1 cellular context compared by ENCODE assay signal in the genomic region with DNA sequence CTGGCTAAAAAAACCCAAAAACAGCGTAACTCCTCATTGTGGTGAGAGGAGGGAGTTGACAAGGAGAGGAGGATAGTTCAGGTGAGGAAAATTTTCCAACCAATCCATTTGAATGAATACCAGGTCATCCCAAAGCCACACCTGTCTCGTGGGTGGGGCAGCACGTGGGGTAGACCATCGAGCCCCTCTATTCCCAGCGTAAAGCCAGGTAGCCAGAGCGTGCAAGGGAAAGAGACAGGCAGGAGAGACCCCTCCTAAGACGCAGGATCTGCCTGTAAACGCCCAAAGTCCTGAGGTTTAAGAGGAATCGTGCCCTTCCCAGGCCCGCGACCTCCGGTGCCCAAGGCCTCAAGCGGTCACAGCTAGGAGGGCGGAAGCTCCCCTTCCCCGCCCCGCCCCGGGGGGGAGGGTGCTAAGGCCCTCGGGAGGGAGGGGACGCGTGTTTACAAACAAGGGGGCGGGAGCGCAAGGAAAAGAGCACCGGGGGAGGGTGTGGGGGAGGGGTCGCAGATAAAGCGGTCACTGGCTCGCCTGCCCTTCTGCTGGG.
TF ChIP-seq lines count a peak whose summit lies in the region.

No MANE protein-coding gene starts in this region.

TF ChIP-seq in K562, 482 proteins besides CTCF, POLR2A, EP300 and RAD21 (continued from another document and continues in another):
- TF ChIP-seq, protein P1, sequence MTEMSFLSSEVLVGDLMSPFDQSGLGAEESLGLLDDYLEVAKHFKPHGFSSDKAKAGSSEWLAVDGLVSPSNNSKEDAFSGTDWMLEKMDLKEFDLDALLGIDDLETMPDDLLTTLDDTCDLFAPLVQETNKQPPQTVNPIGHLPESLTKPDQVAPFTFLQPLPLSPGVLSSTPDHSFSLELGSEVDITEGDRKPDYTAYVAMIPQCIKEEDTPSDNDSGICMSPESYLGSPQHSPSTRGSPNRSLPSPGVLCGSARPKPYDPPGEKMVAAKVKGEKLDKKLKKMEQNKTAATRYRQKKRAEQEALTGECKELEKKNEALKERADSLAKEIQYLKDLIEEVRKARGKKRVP (CRISPR knock-in tag; IDR thresholded peaks at IDR 0.05), result no peak
- TF ChIP-seq TRIM24 (IDR thresholded peaks at IDR 0.05), result no peak
- TF ChIP-seq, protein P2, sequence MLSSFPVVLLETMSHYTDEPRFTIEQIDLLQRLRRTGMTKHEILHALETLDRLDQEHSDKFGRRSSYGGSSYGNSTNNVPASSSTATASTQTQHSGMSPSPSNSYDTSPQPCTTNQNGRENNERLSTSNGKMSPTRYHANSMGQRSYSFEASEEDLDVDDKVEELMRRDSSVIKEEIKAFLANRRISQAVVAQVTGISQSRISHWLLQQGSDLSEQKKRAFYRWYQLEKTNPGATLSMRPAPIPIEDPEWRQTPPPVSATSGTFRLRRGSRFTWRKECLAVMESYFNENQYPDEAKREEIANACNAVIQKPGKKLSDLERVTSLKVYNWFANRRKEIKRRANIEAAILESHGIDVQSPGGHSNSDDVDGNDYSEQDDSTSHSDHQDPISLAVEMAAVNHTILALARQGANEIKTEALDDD (IDR thresholded peaks at IDR 0.05), result no peak
- TF ChIP-seq, protein P3, sequence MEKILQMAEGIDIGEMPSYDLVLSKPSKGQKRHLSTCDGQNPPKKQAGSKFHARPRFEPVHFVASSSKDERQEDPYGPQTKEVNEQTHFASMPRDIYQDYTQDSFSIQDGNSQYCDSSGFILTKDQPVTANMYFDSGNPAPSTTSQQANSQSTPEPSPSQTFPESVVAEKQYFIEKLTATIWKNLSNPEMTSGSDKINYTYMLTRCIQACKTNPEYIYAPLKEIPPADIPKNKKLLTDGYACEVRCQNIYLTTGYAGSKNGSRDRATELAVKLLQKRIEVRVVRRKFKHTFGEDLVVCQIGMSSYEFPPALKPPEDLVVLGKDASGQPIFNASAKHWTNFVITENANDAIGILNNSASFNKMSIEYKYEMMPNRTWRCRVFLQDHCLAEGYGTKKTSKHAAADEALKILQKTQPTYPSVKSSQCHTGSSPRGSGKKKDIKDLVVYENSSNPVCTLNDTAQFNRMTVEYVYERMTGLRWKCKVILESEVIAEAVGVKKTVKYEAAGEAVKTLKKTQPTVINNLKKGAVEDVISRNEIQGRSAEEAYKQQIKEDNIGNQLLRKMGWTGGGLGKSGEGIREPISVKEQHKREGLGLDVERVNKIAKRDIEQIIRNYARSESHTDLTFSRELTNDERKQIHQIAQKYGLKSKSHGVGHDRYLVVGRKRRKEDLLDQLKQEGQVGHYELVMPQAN (IDR thresholded peaks at IDR 0.05; ENCODE audit: borderline replicate concordance), result peak; percentile 94
- TF ChIP-seq ZNF408 (CRISPR knock-in tag; IDR thresholded peaks at IDR 0.05; ENCODE audit: low read depth), result no peak
- TF ChIP-seq, protein P4, sequence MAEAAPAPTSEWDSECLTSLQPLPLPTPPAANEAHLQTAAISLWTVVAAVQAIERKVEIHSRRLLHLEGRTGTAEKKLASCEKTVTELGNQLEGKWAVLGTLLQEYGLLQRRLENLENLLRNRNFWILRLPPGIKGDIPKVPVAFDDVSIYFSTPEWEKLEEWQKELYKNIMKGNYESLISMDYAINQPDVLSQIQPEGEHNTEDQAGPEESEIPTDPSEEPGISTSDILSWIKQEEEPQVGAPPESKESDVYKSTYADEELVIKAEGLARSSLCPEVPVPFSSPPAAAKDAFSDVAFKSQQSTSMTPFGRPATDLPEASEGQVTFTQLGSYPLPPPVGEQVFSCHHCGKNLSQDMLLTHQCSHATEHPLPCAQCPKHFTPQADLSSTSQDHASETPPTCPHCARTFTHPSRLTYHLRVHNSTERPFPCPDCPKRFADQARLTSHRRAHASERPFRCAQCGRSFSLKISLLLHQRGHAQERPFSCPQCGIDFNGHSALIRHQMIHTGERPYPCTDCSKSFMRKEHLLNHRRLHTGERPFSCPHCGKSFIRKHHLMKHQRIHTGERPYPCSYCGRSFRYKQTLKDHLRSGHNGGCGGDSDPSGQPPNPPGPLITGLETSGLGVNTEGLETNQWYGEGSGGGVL (CRISPR knock-in tag; IDR thresholded peaks at IDR 0.05), result no peak
- TF ChIP-seq, protein P5, sequence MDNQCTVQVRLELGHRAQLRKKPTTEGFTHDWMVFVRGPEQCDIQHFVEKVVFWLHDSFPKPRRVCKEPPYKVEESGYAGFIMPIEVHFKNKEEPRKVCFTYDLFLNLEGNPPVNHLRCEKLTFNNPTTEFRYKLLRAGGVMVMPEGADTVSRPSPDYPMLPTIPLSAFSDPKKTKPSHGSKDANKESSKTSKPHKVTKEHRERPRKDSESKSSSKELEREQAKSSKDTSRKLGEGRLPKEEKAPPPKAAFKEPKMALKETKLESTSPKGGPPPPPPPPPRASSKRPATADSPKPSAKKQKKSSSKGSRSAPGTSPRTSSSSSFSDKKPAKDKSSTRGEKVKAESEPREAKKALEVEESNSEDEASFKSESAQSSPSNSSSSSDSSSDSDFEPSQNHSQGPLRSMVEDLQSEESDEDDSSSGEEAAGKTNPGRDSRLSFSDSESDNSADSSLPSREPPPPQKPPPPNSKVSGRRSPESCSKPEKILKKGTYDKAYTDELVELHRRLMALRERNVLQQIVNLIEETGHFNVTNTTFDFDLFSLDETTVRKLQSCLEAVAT (IDR thresholded peaks at IDR 0.05), result no peak
- no peak for TF ChIP-seq ZNF561 (CRISPR knock-in tag; conservative IDR thresholded peaks at IDR 0.05)
- TF ChIP-seq DPF2 (IDR thresholded peaks at IDR 0.05), result 0 out of 2 replicates have a peak, but pooled peaks have one; percentile 68
- TF ChIP-seq GABPB1 (CRISPR knock-in tag; IDR thresholded peaks at IDR 0.05), result no peak
- TF ChIP-seq, protein P6, sequence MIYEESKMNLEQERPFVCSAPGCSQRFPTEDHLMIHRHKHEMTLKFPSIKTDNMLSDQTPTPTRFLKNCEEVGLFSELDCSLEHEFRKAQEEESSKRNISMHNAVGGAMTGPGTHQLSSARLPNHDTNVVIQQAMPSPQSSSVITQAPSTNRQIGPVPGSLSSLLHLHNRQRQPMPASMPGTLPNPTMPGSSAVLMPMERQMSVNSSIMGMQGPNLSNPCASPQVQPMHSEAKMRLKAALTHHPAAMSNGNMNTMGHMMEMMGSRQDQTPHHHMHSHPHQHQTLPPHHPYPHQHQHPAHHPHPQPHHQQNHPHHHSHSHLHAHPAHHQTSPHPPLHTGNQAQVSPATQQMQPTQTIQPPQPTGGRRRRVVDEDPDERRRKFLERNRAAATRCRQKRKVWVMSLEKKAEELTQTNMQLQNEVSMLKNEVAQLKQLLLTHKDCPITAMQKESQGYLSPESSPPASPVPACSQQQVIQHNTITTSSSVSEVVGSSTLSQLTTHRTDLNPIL (CRISPR knock-in tag; IDR thresholded peaks at IDR 0.05), result no peak
- TF ChIP-seq RCOR1 (IDR thresholded peaks at IDR 0.05; ENCODE audit: borderline replicate concordance in 1 of 2, low read depth in 2 of 2, low read length in 2 of 2), result no peak
- TF ChIP-seq, protein P7, sequence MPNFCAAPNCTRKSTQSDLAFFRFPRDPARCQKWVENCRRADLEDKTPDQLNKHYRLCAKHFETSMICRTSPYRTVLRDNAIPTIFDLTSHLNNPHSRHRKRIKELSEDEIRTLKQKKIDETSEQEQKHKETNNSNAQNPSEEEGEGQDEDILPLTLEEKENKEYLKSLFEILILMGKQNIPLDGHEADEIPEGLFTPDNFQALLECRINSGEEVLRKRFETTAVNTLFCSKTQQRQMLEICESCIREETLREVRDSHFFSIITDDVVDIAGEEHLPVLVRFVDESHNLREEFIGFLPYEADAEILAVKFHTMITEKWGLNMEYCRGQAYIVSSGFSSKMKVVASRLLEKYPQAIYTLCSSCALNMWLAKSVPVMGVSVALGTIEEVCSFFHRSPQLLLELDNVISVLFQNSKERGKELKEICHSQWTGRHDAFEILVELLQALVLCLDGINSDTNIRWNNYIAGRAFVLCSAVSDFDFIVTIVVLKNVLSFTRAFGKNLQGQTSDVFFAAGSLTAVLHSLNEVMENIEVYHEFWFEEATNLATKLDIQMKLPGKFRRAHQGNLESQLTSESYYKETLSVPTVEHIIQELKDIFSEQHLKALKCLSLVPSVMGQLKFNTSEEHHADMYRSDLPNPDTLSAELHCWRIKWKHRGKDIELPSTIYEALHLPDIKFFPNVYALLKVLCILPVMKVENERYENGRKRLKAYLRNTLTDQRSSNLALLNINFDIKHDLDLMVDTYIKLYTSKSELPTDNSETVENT (CRISPR knock-in tag; IDR thresholded peaks at IDR 0.05), result no peak
- no peak for TF ChIP-seq CBFA2T2 (conservative IDR thresholded peaks at IDR 0.05)
- no peak for TF ChIP-seq ZC3H8 (IDR thresholded peaks at IDR 0.05)
- no peak; the same call in 1 of the 2 replicates for TF ChIP-seq ZNF584 (CRISPR knock-in tag; IDR thresholded peaks at IDR 0.05; ENCODE audit: low read depth)
- TF ChIP-seq, protein P8, sequence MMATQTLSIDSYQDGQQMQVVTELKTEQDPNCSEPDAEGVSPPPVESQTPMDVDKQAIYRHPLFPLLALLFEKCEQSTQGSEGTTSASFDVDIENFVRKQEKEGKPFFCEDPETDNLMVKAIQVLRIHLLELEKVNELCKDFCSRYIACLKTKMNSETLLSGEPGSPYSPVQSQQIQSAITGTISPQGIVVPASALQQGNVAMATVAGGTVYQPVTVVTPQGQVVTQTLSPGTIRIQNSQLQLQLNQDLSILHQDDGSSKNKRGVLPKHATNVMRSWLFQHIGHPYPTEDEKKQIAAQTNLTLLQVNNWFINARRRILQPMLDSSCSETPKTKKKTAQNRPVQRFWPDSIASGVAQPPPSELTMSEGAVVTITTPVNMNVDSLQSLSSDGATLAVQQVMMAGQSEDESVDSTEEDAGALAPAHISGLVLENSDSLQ (IDR thresholded peaks at IDR 0.05), result no peak
- TF ChIP-seq PURB (CRISPR knock-in tag; IDR thresholded peaks at IDR 0.05; ENCODE audit: low read depth), result no peak
- no peak for TF ChIP-seq PCBP2 (IDR thresholded peaks at IDR 0.05; ENCODE audit: low read depth, low read length, poor library complexity, severe bottlenecking)
- no peak for TF ChIP-seq POLR2G (IDR thresholded peaks at IDR 0.05; ENCODE audit: low read depth, low read length)
- TF ChIP-seq E2F3 (CRISPR knock-in tag; IDR thresholded peaks at IDR 0.05), result no peak
- TF ChIP-seq HMG20A (CRISPR knock-in tag; conservative IDR thresholded peaks at IDR 0.05), result no peak
- TF ChIP-seq, protein P9, sequence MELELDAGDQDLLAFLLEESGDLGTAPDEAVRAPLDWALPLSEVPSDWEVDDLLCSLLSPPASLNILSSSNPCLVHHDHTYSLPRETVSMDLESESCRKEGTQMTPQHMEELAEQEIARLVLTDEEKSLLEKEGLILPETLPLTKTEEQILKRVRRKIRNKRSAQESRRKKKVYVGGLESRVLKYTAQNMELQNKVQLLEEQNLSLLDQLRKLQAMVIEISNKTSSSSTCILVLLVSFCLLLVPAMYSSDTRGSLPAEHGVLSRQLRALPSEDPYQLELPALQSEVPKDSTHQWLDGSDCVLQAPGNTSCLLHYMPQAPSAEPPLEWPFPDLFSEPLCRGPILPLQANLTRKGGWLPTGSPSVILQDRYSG (tag; conservative IDR thresholded peaks at IDR 0.05; ENCODE audit: low read depth), result 0 out of 2 replicates have a peak, but pooled peaks have one; percentile 41
- TF ChIP-seq ATF7 (IDR thresholded peaks at IDR 0.05), result no peak
- TF ChIP-seq, protein P10, sequence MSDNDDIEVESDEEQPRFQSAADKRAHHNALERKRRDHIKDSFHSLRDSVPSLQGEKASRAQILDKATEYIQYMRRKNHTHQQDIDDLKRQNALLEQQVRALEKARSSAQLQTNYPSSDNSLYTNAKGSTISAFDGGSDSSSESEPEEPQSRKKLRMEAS (CRISPR knock-in tag; IDR thresholded peaks at IDR 0.05), result peak; percentile 64; the same call in 1 of the 2 replicates
- TF ChIP-seq PRMT5 (CRISPR knock-in tag; IDR thresholded peaks at IDR 0.05), result no peak
- TF ChIP-seq ZNF384 (IDR thresholded peaks at IDR 0.05; ENCODE audit: low read depth, low read length), result no peak
